In the genomic region with DNA sequence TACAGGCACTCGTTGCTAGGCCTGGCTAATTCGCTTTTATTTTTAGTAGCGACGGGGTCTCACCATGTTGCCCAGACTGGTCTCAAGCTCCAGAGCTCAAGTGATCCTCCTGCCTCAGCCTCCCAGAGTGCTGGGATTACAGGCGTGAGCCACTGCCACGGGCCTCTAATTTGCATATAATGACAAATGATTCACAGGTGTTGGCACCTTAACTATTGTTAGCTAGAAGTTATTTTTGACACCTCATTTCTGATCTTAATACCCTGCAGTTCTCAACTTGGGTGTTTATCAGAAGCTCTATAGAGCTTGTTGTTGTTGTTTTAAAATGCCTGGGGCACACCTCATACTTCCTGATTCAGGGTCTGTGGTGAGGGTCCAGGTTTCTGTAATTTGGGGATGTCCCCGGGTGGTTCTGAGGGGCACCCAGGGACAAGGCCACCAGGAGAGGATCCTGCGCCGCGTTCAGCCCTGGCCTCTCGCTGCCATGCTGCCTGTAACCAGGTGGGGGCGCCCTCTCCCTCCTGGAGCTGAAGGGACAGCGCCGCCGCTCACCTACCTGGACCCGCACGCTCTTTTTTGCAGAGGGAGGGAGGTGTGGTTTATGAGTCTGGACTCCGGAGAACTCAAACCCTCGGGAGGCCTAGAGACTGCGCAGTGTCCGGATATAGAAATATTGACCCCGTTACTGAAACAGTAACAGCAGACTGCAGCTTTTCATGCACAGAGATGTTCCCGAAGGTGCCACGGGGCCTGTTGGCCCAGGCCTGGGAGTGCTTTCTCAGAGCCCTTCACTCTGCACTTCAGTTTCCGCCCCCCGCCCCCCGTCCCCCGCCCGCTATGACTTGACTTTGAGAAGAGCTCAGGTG, we compare ENCODE assay signal across 9 cellular contexts. TPM values are rescaled to one million over a fixed set of nuclear protein-coding genes. Genes with fewer than 3 reads are reported as not detected.
DNase-seq lines count a peak whose midpoint lies in the region; ATAC-seq and TF ChIP-seq lines count a peak whose summit lies in the region.
"Had no signal": no experiment of that assay in that cellular context is flagged by ENCODE, and none has a peak within 500 bp of the region (broad histone marks: within the 10 kb centered on the region; RNA-seq: fewer than 3 reads in every experiment).

No MANE protein-coding gene starts in this region.

- no peak overlapping the region for H3K27ac ChIP-seq in right atrium auricular region
- H3K27ac ChIP-seq: skin epidermis had no signal

- H3K9me3 ChIP-seq in MG63 (no peaks in the 10 kb centered on the region), right atrium auricular region (no peaks in the 10 kb centered on the region)

- ATAC-seq in HG03025 (IDR thresholded peaks at IDR 0.05; ENCODE audit: low FRiP score, unreplicated experiment): no peak

- peak; percentile 89 to 97 for TF ChIP-seq CTCF in right atrium auricular region (IDR thresholded peaks at IDR 0.05)

- H3K27me3 ChIP-seq in H7 (ENCODE audit: control insufficient read depth, insufficient read depth, low read length): peaks cover 5% of the 10 kb centered on the region
- H3K27me3 ChIP-seq in MG63: no peaks in the 10 kb centered on the region
- no peaks in the 10 kb centered on the region for H3K27me3 ChIP-seq in right atrium auricular region

- H3K4me3 ChIP-seq in H7 (ENCODE audit: insufficient read depth, low read depth, low read length) (peak overlapping the region; percentile 50), MG63 (no peak overlapping the region), right atrium auricular region (peak overlapping the region in 1 of 2 donors; percentile 21)

- H3K36me3 ChIP-seq in H7 (replicated peaks; ENCODE audit: control insufficient read depth, insufficient read depth, low read length): no peaks in the 10 kb centered on the region
- no peaks in the 10 kb centered on the region for H3K36me3 ChIP-seq in MG63
- no peaks in the 10 kb centered on the region for H3K36me3 ChIP-seq in right atrium auricular region

- H3K4me1 ChIP-seq in right atrium auricular region: peaks cover 0 to 9% of the 10 kb centered on the region in 2 donors

- DNase-seq in ELR (ENCODE audit: low read depth) (peak; percentile 66), H7 (peak; percentile 93), MG63 (peak; percentile 48), T follicular helper cell (ENCODE audit: low read depth) (peak; percentile 63), amniotic epithelial cell (ENCODE audit: low read depth) (peak; percentile 40), right atrium auricular region (ENCODE audit: low spot score) (peak; percentile 66), renal cortical epithelial cell (ENCODE audit: low read depth) (peak; percentile 53)

RNA-seq across cellular contexts. Expression of a gene that starts 23.0 kb away (rescaled TPM):
- total RNA-seq in H7 (2014; rRNA removed; shearing (Covaris generic)): 58.3 and 82.0 TPM in 2 replicates
- total RNA-seq in MG63 (2014; rRNA removed; shearing (Covaris generic); ENCODE audit: low replicate concordance): 42.1 and 56.8 TPM in 2 replicates
- total RNA-seq in right atrium auricular region (1 to 10 TPM in 1 of 2 donors, not detected in 1; 2.2 TPM), renal cortical epithelial cell (0.85 and 15.1 TPM in 2 replicates)

Comparison
In these comparisons a context has a peak if more than half of its experiments do, and no peak if none do; other contexts are left out.
1. DNase-seq: peak in every context shown above with its lines; median percentile 93 in H7; 66 in ELR; 66 in right atrium auricular region; 63 in T follicular helper cell; 53 in renal cortical epithelial cell; 48 in MG63; 40 in amniotic epithelial cell.